ENCODE assay signal across 17 cellular contexts in the genomic region with DNA sequence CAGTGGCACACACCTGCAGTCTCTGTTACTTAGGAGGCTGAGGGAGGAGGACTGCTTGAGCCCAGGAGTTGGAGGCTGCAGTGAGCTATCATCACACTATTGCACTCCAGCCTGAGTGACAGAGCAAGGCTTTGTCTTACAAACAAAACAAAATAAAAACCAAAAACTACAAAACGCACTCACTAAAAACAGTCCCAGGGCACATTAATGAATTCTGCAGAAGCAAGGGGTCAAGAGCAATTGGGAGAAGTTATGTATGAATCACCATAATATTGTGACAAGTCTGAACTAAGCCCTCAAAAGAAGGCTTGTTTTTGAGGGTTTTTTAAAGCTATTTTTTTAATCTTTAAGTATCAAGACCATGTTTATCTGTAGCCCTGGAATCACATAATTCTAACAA.
DNase-seq lines count a peak whose midpoint lies in the region; TF ChIP-seq lines count a peak whose summit lies in the region.
"Had no signal": no experiment of that assay in that cellular context is flagged by ENCODE, and none has a peak within 500 bp of the region (broad histone marks: within the 10 kb centered on the region; RNA-seq: fewer than 3 reads in every experiment).

No MANE protein-coding gene starts in this region.

- DNase-seq in HEK293T (ENCODE audit: extremely low spot score), result no peak
- DNase-seq in astrocyte of the hippocampus (ENCODE audit: low read depth, low spot score), result peak; percentile 20
- peak; percentile 25 for DNase-seq in fibroblast of peridontal ligament (ENCODE audit: extremely low read depth)
- no peak for DNase-seq in smooth muscle cell (lab: John Stamatoyannopoulos, UW; ENCODE audit: unreplicated experiment)
- no peak for DNase-seq in SW 1271 (lab: John Stamatoyannopoulos, UW)
- DNase-seq in NCI-H2196 treated with DMSO at 0.1 percent for 48 hours (lab: John Stamatoyannopoulos, UW; ENCODE audit: unreplicated experiment), result no peak
- DNase-seq in H4 (ENCODE audit: low spot score), result no peak
- DNase-seq: ACHN, AML-193, Caco-2, DMS153, NCI-H1105, NCI-H187, NCI-H446, NCI-H69, SHP77, SK-N-SH had no signal

- no peaks in the 10 kb centered on the region for H3K27me3 ChIP-seq in smooth muscle cell (ENCODE audit: low read depth)

- peaks cover 57% of the 10 kb centered on the region for H3K79me2 ChIP-seq in smooth muscle cell (ENCODE audit: low read depth)

- no peaks in the 10 kb centered on the region for H3K36me3 ChIP-seq in smooth muscle cell (ENCODE audit: low read depth)

- H3K9me3 ChIP-seq in smooth muscle cell (replicated peaks; ENCODE audit: low read depth), result no peaks in the 10 kb centered on the region
- H3K9me3 ChIP-seq: Caco-2, SK-N-SH had no signal

- POLR2A ChIA-PET in HEK293T (lab: Yijun Ruan, JAX), result no interaction called here

- peaks cover 69% of the 10 kb centered on the region for H4K20me1 ChIP-seq in smooth muscle cell (ENCODE audit: low read depth)

- WGBS in smooth muscle cell (ENCODE audit: low lambda C conversion rate), result 86% methylated on average over 1 of the region's 1 CpG

- H3K4me1 ChIP-seq in smooth muscle cell (ENCODE audit: low read depth), result no peaks in the 10 kb centered on the region
- H3K4me1 ChIP-seq: Caco-2 had no signal

- H3K27ac ChIP-seq in smooth muscle cell (ENCODE audit: low read depth), result peak overlapping the region; percentile 3

- H2AFZ ChIP-seq in smooth muscle cell (ENCODE audit: low read depth), result no peak overlapping the region

- TF ChIP-seq CTCF in smooth muscle cell (IDR thresholded peaks at IDR 0.05; ENCODE audit: borderline replicate concordance, insufficient read depth, poor library complexity, severe bottlenecking), result no peak

- H3F3A ChIP-seq in smooth muscle cell (ENCODE audit: low read depth), result peaks cover 5% of the 10 kb centered on the region

- H3K9ac ChIP-seq in smooth muscle cell (ENCODE audit: low read depth), result no peak overlapping the region
- H3K9ac ChIP-seq: SK-N-SH had no signal

- CTCF ChIA-PET in HEK293T (lab: Yijun Ruan, JAX), result no interaction called here

- no peak overlapping the region for H3K4me3 ChIP-seq in smooth muscle cell

- H3K4me2 ChIP-seq in smooth muscle cell, result no peak overlapping the region
- H3K4me2 ChIP-seq: SK-N-SH had no signal

TF ChIP-seq in HEK293T, 16 proteins besides CTCF, POLR2A, EP300 and RAD21:
- TF ChIP-seq SP1 (IDR thresholded peaks at IDR 0.05) (no peak), SUZ12 (IDR thresholded peaks at IDR 0.05) (no peak), ARNT (IDR thresholded peaks at IDR 0.05) (no peak), BHLHE40 (IDR thresholded peaks at IDR 0.05; ENCODE audit: borderline replicate concordance) (no peak)
- TF ChIP-seq, protein P1, sequence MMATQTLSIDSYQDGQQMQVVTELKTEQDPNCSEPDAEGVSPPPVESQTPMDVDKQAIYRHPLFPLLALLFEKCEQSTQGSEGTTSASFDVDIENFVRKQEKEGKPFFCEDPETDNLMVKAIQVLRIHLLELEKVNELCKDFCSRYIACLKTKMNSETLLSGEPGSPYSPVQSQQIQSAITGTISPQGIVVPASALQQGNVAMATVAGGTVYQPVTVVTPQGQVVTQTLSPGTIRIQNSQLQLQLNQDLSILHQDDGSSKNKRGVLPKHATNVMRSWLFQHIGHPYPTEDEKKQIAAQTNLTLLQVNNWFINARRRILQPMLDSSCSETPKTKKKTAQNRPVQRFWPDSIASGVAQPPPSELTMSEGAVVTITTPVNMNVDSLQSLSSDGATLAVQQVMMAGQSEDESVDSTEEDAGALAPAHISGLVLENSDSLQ (IDR thresholded peaks at IDR 0.05), result peak; percentile 75

Comparison
In these comparisons a context has a peak if more than half of its experiments do, and no peak if none do; other contexts are left out.
1. DNase-seq: peak in astrocyte of the hippocampus (single experiment) and fibroblast of peridontal ligament (single experiment); none in HEK293T (single experiment), smooth muscle cell (single experiment), SW 1271 (0 of 2), NCI-H2196 treated with DMSO at 0.1 percent for 48 hours (single experiment) and H4 (single experiment).